Comparison of ENCODE assay signal across 21 cellular contexts in the genomic region with DNA sequence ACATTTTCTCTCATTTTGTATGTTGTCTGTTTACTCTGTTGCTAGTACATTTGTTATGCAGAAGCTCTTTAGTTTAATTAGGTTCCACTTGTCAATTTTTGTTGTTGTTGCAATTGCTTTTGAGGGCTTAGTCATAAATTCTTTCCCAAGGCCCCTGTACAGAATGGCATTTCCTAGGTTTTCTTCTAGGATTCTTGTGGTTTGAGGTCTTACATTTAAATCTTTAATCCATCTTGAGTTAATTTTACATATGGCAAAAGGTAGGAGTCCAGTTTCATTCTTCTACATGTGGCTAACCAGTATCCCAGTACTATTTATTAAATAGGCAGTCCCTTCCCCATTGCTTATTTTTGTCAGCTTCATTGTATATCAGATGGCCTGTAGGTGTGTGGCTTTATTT.
DNase-seq lines count a peak whose midpoint lies in the region; ATAC-seq and TF ChIP-seq lines count a peak whose summit lies in the region.
"Had no signal": no experiment of that assay in that cellular context is flagged by ENCODE, and none has a peak within 500 bp of the region (broad histone marks: within the 10 kb centered on the region; RNA-seq: fewer than 3 reads in every experiment).

No MANE protein-coding gene starts in this region.

- ATAC-seq in HG02759 (IDR thresholded peaks at IDR 0.05; ENCODE audit: unreplicated experiment) (no peak), GM21447 (IDR thresholded peaks at IDR 0.05; ENCODE audit: unreplicated experiment) (no peak)
- ATAC-seq: GM23338, Panc1, SK-N-SH treated with all-trans-retinoic acid at 6 μM for 48 hours had no signal

- peak; percentile 20 for DNase-seq in HS-5 (ENCODE audit: low read depth)
- DNase-seq in astrocyte of the spinal cord (ENCODE audit: low read depth, low spot score) = peak; percentile 85
- peak; percentile 6 for DNase-seq in fibroblast of villous mesenchyme (ENCODE audit: low read depth)
- peak; percentile 73 for DNase-seq in renal cortical epithelial cell (ENCODE audit: low read depth)
- no peak for DNase-seq in NK-92 (lab: John Stamatoyannopoulos, UW; ENCODE audit: unreplicated experiment)
- no peak for DNase-seq in NCI-H446 (lab: John Stamatoyannopoulos, UW)
- DNase-seq: Calu3; CD8-positive, alpha-beta memory T cell; DMS153; HCEC 1CT; Kasumi-1; MG63; NCI-H1417; NCI-H1694 treated with DMSO at 0.1 percent for 48 hours; NCI-H510A; NK-92 treated with Interleukin-12 subunit alpha and Interleukin-12 subunit beta, amount 100 ng/mL, for 24 hours had no signal

- in situ Hi-C loops in astrocyte of the spinal cord (cut with HindIII; ENCODE audit: low sequenced_read_pairs) = no loop called here

- H3K4me3 ChIP-seq in astrocyte of the spinal cord (ENCODE audit: low read depth, low read length) = no peak overlapping the region
- H3K4me3 ChIP-seq in fibroblast of villous mesenchyme (ENCODE audit: low read depth, low read length) = no peak overlapping the region
- H3K4me3 ChIP-seq: GM23338, MG63 had no signal

- no peak for TF ChIP-seq CTCF in astrocyte of the spinal cord (IDR thresholded peaks at IDR 0.05; ENCODE audit: low read depth, low read length)
- TF ChIP-seq CTCF in fibroblast of villous mesenchyme (IDR thresholded peaks at IDR 0.05; ENCODE audit: insufficient read depth, low read depth, low read length) = no peak

Comparison
In these comparisons a context has a peak if more than half of its experiments do, and no peak if none do; other contexts are left out.
1. DNase-seq: peak in HS-5 (single experiment), astrocyte of the spinal cord (single experiment), fibroblast of villous mesenchyme (single experiment) and renal cortical epithelial cell (single experiment); none in NK-92 (single experiment) and NCI-H446 (0 of 2).